16 cellular contexts compared by ENCODE assay signal in the genomic region with DNA sequence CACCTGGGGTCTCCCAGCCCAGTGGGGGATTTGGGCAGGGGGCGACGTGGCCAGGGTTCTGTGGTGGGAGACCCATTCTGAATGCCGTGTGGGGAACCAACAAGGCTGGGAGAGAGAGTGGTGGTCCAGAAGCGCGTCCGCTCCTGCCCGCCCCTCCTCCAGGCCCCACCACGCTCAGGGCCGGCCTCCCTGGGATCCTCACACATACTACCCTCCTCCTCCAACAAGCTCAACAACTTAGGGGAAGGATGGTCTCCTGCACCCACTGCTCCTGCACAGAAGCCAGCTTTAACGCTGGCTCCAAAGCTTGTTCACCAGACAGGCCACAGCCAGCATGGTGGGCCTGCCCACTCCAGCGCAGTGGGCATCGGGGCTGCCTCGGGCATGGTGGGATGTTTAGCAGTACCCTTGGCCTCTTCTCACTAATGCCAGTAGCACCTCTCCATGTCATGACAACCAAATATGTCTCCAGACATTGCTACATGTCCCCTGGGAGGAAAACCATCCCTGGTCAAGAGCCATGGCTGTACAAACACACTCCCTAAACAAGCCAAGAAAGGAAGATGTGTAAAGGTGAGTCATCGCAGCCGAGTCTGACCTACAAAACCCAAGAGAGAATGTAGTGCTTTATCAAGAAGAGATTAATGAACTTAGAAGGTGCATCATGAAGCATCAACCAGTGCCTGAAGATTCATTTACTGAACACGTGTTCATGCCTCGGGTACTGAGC.
DNase-seq lines count a peak whose midpoint lies in the region; ATAC-seq, FAIRE-seq and TF ChIP-seq lines count a peak whose summit lies in the region.
"Had no signal": no experiment of that assay in that cellular context is flagged by ENCODE, and none has a peak within 500 bp of the region (broad histone marks: within the 10 kb centered on the region; RNA-seq: fewer than 3 reads in every experiment).

No MANE protein-coding gene starts in this region.

- H3K4me3 ChIP-seq in MG63 (no peak overlapping the region), bronchial epithelial cell (ENCODE audit: low read depth, low read length) (no peak overlapping the region)
- H3K4me3 ChIP-seq: GM23338, smooth muscle cell, vagina had no signal

- H3K36me3 Mint-ChIP-seq in type B pancreatic cell = peaks cover 28% of the 10 kb centered on the region
- H3K36me3 Mint-ChIP-seq: T-cell had no signal

- TF ChIP-seq CTCF in bronchial epithelial cell (IDR thresholded peaks at IDR 0.05; ENCODE audit: insufficient read depth, low read length, severe bottlenecking) = no peak
- TF ChIP-seq CTCF in type B pancreatic cell (conservative IDR thresholded peaks at IDR 0.05) = no peak

- peak; percentile 47 for FAIRE-seq in bronchial epithelial cell (lab: Jason Lieb, UNC)

- H3K4me3 Mint-ChIP-seq in type B pancreatic cell = no peak overlapping the region
- H3K4me3 Mint-ChIP-seq: GM23338, T-cell had no signal

- H3K27me3 Mint-ChIP-seq in type B pancreatic cell = no peaks in the 10 kb centered on the region

- intact Hi-C loops in left ventricle myocardium superior (cut with micrococcal nuclease) (no loop called here), Right ventricle myocardium superior (cut with DNase I) (no loop called here)

- H3K4me1 Mint-ChIP-seq in type B pancreatic cell (ENCODE audit: unreplicated experiment) = no peaks in the 10 kb centered on the region
- H3K4me1 Mint-ChIP-seq: T-cell had no signal

- no peaks in the 10 kb centered on the region for H3K27me3 ChIP-seq in MG63
- H3K27me3 ChIP-seq in bronchial epithelial cell (ENCODE audit: control insufficient read depth, insufficient read depth, low read length) = no peaks in the 10 kb centered on the region
- H3K27me3 ChIP-seq: vagina had no signal

- H3K36me3 ChIP-seq in MG63 (no peaks in the 10 kb centered on the region; the same call in 1 of the 2 replicates), bronchial epithelial cell (ENCODE audit: control insufficient read depth, insufficient read depth, low read length) (no peaks in the 10 kb centered on the region)
- H3K36me3 ChIP-seq: vagina had no signal

- ATAC-seq in left ventricle myocardium superior (no peak), Right ventricle myocardium superior (ENCODE audit: poor library complexity) (no peak), HG02870 (IDR thresholded peaks at IDR 0.05; ENCODE audit: unreplicated experiment) (no peak)
- ATAC-seq: GM23338, left lobe of liver, T-cell had no signal

- no peaks in the 10 kb centered on the region for H3K9me3 Mint-ChIP-seq in type B pancreatic cell
- H3K9me3 Mint-ChIP-seq: GM23338, T-cell had no signal

- peak overlapping the region; percentile 10 for H3K27ac Mint-ChIP-seq in type B pancreatic cell
- H3K27ac Mint-ChIP-seq: GM23338, T-cell had no signal

- DNase-seq in left ventricle myocardium superior (peak; percentile 13), Right ventricle myocardium superior (no peak), MG63 (peak; percentile 67), bronchial epithelial cell (ENCODE audit: low read depth) (peak; percentile 26), type B pancreatic cell (ENCODE audit: extremely low spot score, unreplicated experiment) (no peak), NCI-H1436 (lab: John Stamatoyannopoulos, UW) (no peak), NCI-H2081 (lab: John Stamatoyannopoulos, UW) (no peak)
- DNase-seq: NCI-H187; NCI-H345; stimulated activated CD4-positive, alpha-beta T cell treated with anti-CD3 and anti-CD28 coated beads, Interleukin-4, amount 100 ng/mL, for 1 hour; T-cell had no signal

- H3K9me3 ChIP-seq in MG63 = no peaks in the 10 kb centered on the region
- H3K9me3 ChIP-seq: vagina had no signal

Comparison
In these comparisons a context has a peak if more than half of its experiments do, and no peak if none do; other contexts are left out.
1. DNase-seq: peak in left ventricle myocardium superior (single experiment), MG63 (single experiment) and bronchial epithelial cell (single experiment); none in Right ventricle myocardium superior (single experiment), type B pancreatic cell (single experiment), NCI-H1436 (single experiment) and NCI-H2081 (0 of 2).